3 cellular contexts compared by ENCODE assay signal in the genomic region with DNA sequence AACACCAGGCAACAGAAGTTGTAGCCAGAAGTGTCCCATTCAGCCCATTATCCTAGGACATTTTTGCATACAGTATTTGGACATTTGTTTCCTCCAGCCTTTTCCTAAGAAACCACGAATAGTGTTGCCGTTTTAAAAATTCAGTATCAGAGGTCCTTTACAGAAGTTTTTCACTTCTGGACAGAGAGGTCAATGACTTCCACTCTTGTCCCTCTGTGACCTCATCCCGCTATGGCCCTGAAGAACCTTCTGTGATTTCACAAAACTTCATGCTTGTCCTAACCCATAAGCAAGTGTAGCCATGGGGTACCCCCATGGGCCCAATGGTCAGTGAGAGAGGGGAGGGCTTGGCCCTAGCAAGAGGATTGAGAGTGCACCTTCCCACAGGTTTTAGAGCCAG.
TF ChIP-seq lines count a peak whose summit lies in the region.

No MANE protein-coding gene starts in this region.

TF ChIP-seq in liver, 16 proteins besides CTCF, POLR2A, EP300 and RAD21 (continued from another document):
- TF ChIP-seq SP1 (IDR thresholded peaks at IDR 0.05): no peak
TF ChIP-seq in liver: peak in this region for 2.

TF ChIP-seq in HepG2, 621 proteins besides CTCF, POLR2A, EP300 and RAD21 (continued from another document):
- TF ChIP-seq, protein P1, sequence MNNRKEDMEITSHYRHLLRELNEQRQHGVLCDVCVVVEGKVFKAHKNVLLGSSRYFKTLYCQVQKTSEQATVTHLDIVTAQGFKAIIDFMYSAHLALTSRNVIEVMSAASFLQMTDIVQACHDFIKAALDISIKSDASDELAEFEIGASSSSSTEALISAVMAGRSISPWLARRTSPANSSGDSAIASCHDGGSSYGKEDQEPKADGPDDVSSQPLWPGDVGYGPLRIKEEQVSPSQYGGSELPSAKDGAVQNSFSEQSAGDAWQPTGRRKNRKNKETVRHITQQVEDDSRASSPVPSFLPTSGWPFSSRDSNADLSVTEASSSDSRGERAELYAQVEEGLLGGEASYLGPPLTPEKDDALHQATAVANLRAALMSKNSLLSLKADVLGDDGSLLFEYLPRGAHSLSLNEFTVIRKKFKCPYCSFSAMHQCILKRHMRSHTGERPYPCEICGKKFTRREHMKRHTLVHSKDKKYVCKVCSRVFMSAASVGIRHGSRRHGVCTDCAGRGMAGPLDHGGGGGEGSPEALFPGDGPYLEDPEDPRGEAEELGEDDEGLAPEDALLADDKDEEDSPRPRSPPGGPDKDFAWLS (CRISPR knock-in tag; IDR thresholded peaks at IDR 0.05; ENCODE audit: borderline replicate concordance): no peak
- no peak for TF ChIP-seq ZNF510 (CRISPR knock-in tag; IDR thresholded peaks at IDR 0.05; ENCODE audit: low read depth)
- no peak for TF ChIP-seq MTF1 (CRISPR knock-in tag; IDR thresholded peaks at IDR 0.05)
- TF ChIP-seq, protein P2, sequence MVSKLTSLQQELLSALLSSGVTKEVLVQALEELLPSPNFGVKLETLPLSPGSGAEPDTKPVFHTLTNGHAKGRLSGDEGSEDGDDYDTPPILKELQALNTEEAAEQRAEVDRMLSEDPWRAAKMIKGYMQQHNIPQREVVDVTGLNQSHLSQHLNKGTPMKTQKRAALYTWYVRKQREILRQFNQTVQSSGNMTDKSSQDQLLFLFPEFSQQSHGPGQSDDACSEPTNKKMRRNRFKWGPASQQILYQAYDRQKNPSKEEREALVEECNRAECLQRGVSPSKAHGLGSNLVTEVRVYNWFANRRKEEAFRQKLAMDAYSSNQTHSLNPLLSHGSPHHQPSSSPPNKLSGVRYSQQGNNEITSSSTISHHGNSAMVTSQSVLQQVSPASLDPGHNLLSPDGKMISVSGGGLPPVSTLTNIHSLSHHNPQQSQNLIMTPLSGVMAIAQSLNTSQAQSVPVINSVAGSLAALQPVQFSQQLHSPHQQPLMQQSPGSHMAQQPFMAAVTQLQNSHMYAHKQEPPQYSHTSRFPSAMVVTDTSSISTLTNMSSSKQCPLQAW (CRISPR knock-in tag; IDR thresholded peaks at IDR 0.05): no peak
- TF ChIP-seq, protein P3, sequence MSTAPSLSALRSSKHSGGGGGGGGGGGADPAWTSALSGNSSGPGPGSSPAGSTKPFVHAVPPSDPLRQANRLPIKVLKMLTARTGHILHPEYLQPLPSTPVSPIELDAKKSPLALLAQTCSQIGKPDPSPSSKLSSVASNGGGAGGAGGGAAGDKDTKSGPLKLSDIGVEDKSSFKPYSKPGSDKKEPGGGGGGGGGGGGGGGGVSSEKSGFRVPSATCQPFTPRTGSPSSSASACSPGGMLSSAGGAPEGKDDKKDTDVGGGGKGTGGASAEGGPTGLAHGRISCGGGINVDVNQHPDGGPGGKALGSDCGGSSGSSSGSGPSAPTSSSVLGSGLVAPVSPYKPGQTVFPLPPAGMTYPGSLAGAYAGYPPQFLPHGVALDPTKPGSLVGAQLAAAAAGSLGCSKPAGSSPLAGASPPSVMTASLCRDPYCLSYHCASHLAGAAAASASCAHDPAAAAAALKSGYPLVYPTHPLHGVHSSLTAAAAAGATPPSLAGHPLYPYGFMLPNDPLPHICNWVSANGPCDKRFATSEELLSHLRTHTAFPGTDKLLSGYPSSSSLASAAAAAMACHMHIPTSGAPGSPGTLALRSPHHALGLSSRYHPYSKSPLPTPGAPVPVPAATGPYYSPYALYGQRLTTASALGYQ (CRISPR knock-in tag; IDR thresholded peaks at IDR 0.05): no peak

TF ChIP-seq in K562, 482 proteins besides CTCF, POLR2A, EP300 and RAD21 (continued from another document):
- TF ChIP-seq, protein P4, sequence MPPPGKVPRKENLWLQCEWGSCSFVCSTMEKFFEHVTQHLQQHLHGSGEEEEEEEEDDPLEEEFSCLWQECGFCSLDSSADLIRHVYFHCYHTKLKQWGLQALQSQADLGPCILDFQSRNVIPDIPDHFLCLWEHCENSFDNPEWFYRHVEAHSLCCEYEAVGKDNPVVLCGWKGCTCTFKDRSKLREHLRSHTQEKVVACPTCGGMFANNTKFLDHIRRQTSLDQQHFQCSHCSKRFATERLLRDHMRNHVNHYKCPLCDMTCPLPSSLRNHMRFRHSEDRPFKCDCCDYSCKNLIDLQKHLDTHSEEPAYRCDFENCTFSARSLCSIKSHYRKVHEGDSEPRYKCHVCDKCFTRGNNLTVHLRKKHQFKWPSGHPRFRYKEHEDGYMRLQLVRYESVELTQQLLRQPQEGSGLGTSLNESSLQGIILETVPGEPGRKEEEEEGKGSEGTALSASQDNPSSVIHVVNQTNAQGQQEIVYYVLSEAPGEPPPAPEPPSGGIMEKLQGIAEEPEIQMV (tag; conservative IDR thresholded peaks at IDR 0.05; ENCODE audit: low read depth): 0 out of 2 replicates have a peak, but pooled peaks have one; percentile 18
